ENCODE assay signal across 27 cellular contexts in genomic region chr11:117490019-117490679, GRCh38.
DNase-seq lines count a peak whose midpoint lies in the region; ATAC-seq and TF ChIP-seq lines count a peak whose summit lies in the region.
"Had no signal": no experiment of that assay in that cellular context is flagged by ENCODE, and none has a peak within 500 bp of the region (broad histone marks: within the 10 kb centered on the region; RNA-seq: fewer than 3 reads in every experiment).

No MANE protein-coding gene starts in this region.

- H3K9me3 Mint-ChIP-seq in stimulated activated naive CD8-positive, alpha-beta T cell treated with anti-CD3 and anti-CD28 coated beads, Interleukin-15, amount 100 ng/mL, for 72 hours = peaks cover 0 to 8% of the 10 kb centered on the region in 2 donors
- peaks cover 3% of the 10 kb centered on the region for H3K9me3 Mint-ChIP-seq in glutamatergic neuron (ENCODE audit: unreplicated experiment)
- H3K9me3 Mint-ChIP-seq: activated naive CD4-positive, alpha-beta T cell treated with anti-CD3 and anti-CD28 coated beads, Interleukin-2, amount 10 ng/mL, durations not matched to agents 7 days and 5 days had no signal

- H3K27ac ChIP-seq in prostate gland = no peak overlapping the region
- H3K27ac ChIP-seq: esophagus muscularis mucosa, gastrocnemius medialis, parathyroid adenoma, sigmoid colon, SJSA1, testis had no signal

- intact Hi-C loops in prostate gland (cut with DNase I) = no loop called here

- H3K4me1 ChIP-seq in prostate gland (replicated peaks) = no peaks in the 10 kb centered on the region
- H3K4me1 ChIP-seq: esophagus muscularis mucosa, gastrocnemius medialis, parathyroid adenoma, SJSA1, testis had no signal

- TF ChIP-seq CTCF in glutamatergic neuron (IDR thresholded peaks at IDR 0.05; ENCODE audit: partially characterized antibody, unreplicated experiment) (no peak), prostate gland (IDR thresholded peaks at IDR 0.05) (no peak)

- H3K27me3 ChIP-seq in prostate gland (replicated peaks; ENCODE audit: insufficient read depth) = no peaks in the 10 kb centered on the region
- H3K27me3 ChIP-seq: sigmoid colon, SJSA1, testis had no signal

- peak overlapping the region; percentile 46 to 75 for H3K27ac Mint-ChIP-seq in stimulated activated naive CD8-positive, alpha-beta T cell treated with anti-CD3 and anti-CD28 coated beads, Interleukin-15, amount 100 ng/mL, for 72 hours
- peak overlapping the region; percentile 50 for H3K27ac Mint-ChIP-seq in glutamatergic neuron (ENCODE audit: unreplicated experiment)
- H3K27ac Mint-ChIP-seq: activated CD4-positive, alpha-beta T cell treated with anti-CD3 and anti-CD28 coated beads for 36 hours; activated naive CD4-positive, alpha-beta T cell treated with anti-CD3 and anti-CD28 coated beads, Interleukin-2, amount 10 ng/mL, durations not matched to agents 7 days and 5 days; CD4-positive, alpha-beta memory T cell; memory B cell had no signal

- H3K36me3 Mint-ChIP-seq in glutamatergic neuron (ENCODE audit: unreplicated experiment) = no peaks in the 10 kb centered on the region
- H3K36me3 Mint-ChIP-seq: activated naive CD4-positive, alpha-beta T cell treated with anti-CD3 and anti-CD28 coated beads, Interleukin-2, amount 10 ng/mL, durations not matched to agents 7 days and 5 days; CD4-positive, alpha-beta memory T cell; memory B cell; naive B cell had no signal

- H3K4me3 ChIP-seq in prostate gland = no peak overlapping the region
- H3K4me3 ChIP-seq: esophagus muscularis mucosa, gastrocnemius medialis, sigmoid colon, SJSA1, testis had no signal

- in situ Hi-C loops in G401 (cut with HindIII; ENCODE audit: low sequenced_read_pairs) = no loop called here

- H3K4me3 Mint-ChIP-seq in stimulated activated naive CD8-positive, alpha-beta T cell treated with anti-CD3 and anti-CD28 coated beads, Interleukin-15, amount 100 ng/mL, for 72 hours = no peak overlapping the region
- peak overlapping the region; percentile 16 for H3K4me3 Mint-ChIP-seq in glutamatergic neuron (ENCODE audit: unreplicated experiment)
- H3K4me3 Mint-ChIP-seq: activated CD4-positive, alpha-beta T cell treated with anti-CD3 and anti-CD28 coated beads for 36 hours; activated naive CD4-positive, alpha-beta T cell treated with anti-CD3 and anti-CD28 coated beads, Interleukin-2, amount 10 ng/mL, durations not matched to agents 7 days and 5 days; CD4-positive, alpha-beta memory T cell; memory B cell; naive B cell had no signal

- peaks cover 5% of the 10 kb centered on the region for H3K4me1 Mint-ChIP-seq in stimulated activated naive CD8-positive, alpha-beta T cell treated with anti-CD3 and anti-CD28 coated beads, Interleukin-15, amount 100 ng/mL, for 72 hours
- peaks cover 27% of the 10 kb centered on the region for H3K4me1 Mint-ChIP-seq in glutamatergic neuron (ENCODE audit: low read depth, unreplicated experiment)
- H3K4me1 Mint-ChIP-seq: activated CD4-positive, alpha-beta T cell treated with anti-CD3 and anti-CD28 coated beads for 36 hours; activated naive CD4-positive, alpha-beta T cell treated with anti-CD3 and anti-CD28 coated beads, Interleukin-2, amount 10 ng/mL, durations not matched to agents 7 days and 5 days; CD4-positive, alpha-beta memory T cell; memory B cell had no signal

- 29% methylated on average over 14 of the region's 14 CpGs for WGBS in prostate gland

- DNase-seq in stimulated activated naive CD8-positive, alpha-beta T cell treated with anti-CD3 and anti-CD28 coated beads, Interleukin-15, amount 100 ng/mL, for 72 hours = no peak
- no peak for DNase-seq in stimulated activated naive CD8-positive, alpha-beta T cell treated with anti-CD3 and anti-CD28 coated beads, Interleukin-15, Interleukin-2, amounts not matched to agents 100 U/mL and 50 U/mL, for 24 hours
- DNase-seq in SKM-1 (lab: John Stamatoyannopoulos, UW; ENCODE audit: unreplicated experiment) (peak; percentile 49), glutamatergic neuron (peak; percentile 49), G401 (ENCODE audit: low spot score) (no peak), iPS-NIHi11 (ENCODE audit: low spot score) (no peak), prostate gland (ENCODE audit: low spot score) (no peak)
- DNase-seq: activated CD4-positive, alpha-beta T cell treated with anti-CD3 and anti-CD28 coated beads for 36 hours; activated naive CD4-positive, alpha-beta T cell treated with anti-CD3 and anti-CD28 coated beads, Interleukin-2, amount 10 ng/mL, durations not matched to agents 7 days and 5 days; activated T-cell treated with anti-CD3 and anti-CD28 coated beads, Interleukin-2, amount 50 U/mL, for 48 hours; CD4-positive, alpha-beta memory T cell; cerebellar nuclear complex; DMS79; gastrocnemius medialis; kidney glomerular epithelial cell; naive B cell; NCI-H1105; NCI-H2171; NCI-H748 treated with DMSO at 0.1 percent for 48 hours; sigmoid colon; T-helper 9 cell; testis had no signal

- H3K27me3 Mint-ChIP-seq in stimulated activated naive CD8-positive, alpha-beta T cell treated with anti-CD3 and anti-CD28 coated beads, Interleukin-15, amount 100 ng/mL, for 72 hours = peaks cover 29% of the 10 kb centered on the region
- H3K27me3 Mint-ChIP-seq in glutamatergic neuron (ENCODE audit: unreplicated experiment) = peaks cover 3% of the 10 kb centered on the region

- no peak for TF ChIP-seq POLR2A in prostate gland (IDR thresholded peaks at IDR 0.05)

- ATAC-seq in stimulated activated naive CD8-positive, alpha-beta T cell treated with anti-CD3 and anti-CD28 coated beads, Interleukin-15, amount 100 ng/mL, for 72 hours = peak; percentile 52
- no peak for ATAC-seq in stimulated activated naive CD8-positive, alpha-beta T cell treated with anti-CD3 and anti-CD28 coated beads, Interleukin-15, Interleukin-2, amounts not matched to agents 100 U/mL and 50 U/mL, for 24 hours
- ATAC-seq in GM21528 (IDR thresholded peaks at IDR 0.05; ENCODE audit: low FRiP score, unreplicated experiment) = no peak
- ATAC-seq: activated CD4-positive, alpha-beta T cell treated with anti-CD3 and anti-CD28 coated beads for 36 hours; gastrocnemius medialis had no signal

- no peaks in the 10 kb centered on the region for H3K9me3 ChIP-seq in prostate gland
- H3K9me3 ChIP-seq: esophagus muscularis mucosa, gastrocnemius medialis, sigmoid colon, SJSA1, testis had no signal

- no peaks in the 10 kb centered on the region for H3K36me3 ChIP-seq in prostate gland
- H3K36me3 ChIP-seq: esophagus muscularis mucosa, gastrocnemius medialis, sigmoid colon, SJSA1 had no signal

Comparison
In these comparisons a context has a peak if more than half of its experiments do, and no peak if none do; other contexts are left out.
1. DNase-seq: peak in SKM-1 (single experiment) and glutamatergic neuron (single experiment); none in stimulated activated naive CD8-positive, alpha-beta T cell treated with anti-CD3 and anti-CD28 coated beads, Interleukin-15, amount 100 ng/mL, for 72 hours (0 of 2), stimulated activated naive CD8-positive, alpha-beta T cell treated with anti-CD3 and anti-CD28 coated beads, Interleukin-15, Interleukin-2, amounts not matched to agents 100 U/mL and 50 U/mL, for 24 hours (single experiment), G401 (single experiment), iPS-NIHi11 (single experiment) and prostate gland (single experiment).